1 cellular context compared by ENCODE assay signal in genomic region chr16:89922477-89922883, GRCh38.
A peak's percentile ranks its signal among the peaks of the same experiment; 100 is the strongest.
TF ChIP-seq lines count a peak whose summit lies in the region.

No MANE protein-coding gene starts in this region.

TF ChIP-seq in HepG2, 621 proteins besides CTCF, POLR2A, EP300 and RAD21 (continued from another document and continues in another):
- TF ChIP-seq TRAFD1 (CRISPR knock-in tag; IDR thresholded peaks at IDR 0.05; ENCODE audit: borderline replicate concordance) (no peak), ZNF788 (CRISPR knock-in tag; IDR thresholded peaks at IDR 0.05; ENCODE audit: borderline replicate concordance) (0 out of 2 replicates have a peak, but pooled peaks have one; percentile 11), RFX3 (CRISPR knock-in tag; IDR thresholded peaks at IDR 0.05) (no peak), TCF7 (IDR thresholded peaks at IDR 0.05; ENCODE audit: low read depth) (no peak), KLF16 (CRISPR knock-in tag; IDR thresholded peaks at IDR 0.05) (no peak; a peak in 1 of 4 replicates), GLMP (CRISPR knock-in tag; IDR thresholded peaks at IDR 0.05; ENCODE audit: borderline replicate concordance) (no peak), FOXO1 (CRISPR knock-in tag; IDR thresholded peaks at IDR 0.05) (no peak), MYC (CRISPR knock-in tag; IDR thresholded peaks at IDR 0.05; ENCODE audit: borderline replicate concordance) (peak; percentile 46; the same call in 1 of the 2 replicates), ERF (CRISPR knock-in tag; IDR thresholded peaks at IDR 0.05) (no peak), MTF2 (CRISPR knock-in tag; IDR thresholded peaks at IDR 0.05; ENCODE audit: borderline replicate concordance) (no peak), ZNF143 (CRISPR knock-in tag; IDR thresholded peaks at IDR 0.05) (no peak; the same call in none of the 2 replicates), EEA1 (CRISPR knock-in tag; IDR thresholded peaks at IDR 0.05; ENCODE audit: borderline replicate concordance) (0 out of 2 replicates have a peak, but pooled peaks have one; percentile 8), ZNF24 (IDR thresholded peaks at IDR 0.05) (no peak), PPARG (CRISPR knock-in tag; conservative IDR thresholded peaks at IDR 0.05) (no peak), ZBTB8A (CRISPR knock-in tag; IDR thresholded peaks at IDR 0.05; ENCODE audit: borderline replicate concordance, low read depth) (no peak), ZNF382 (CRISPR knock-in tag; IDR thresholded peaks at IDR 0.05; ENCODE audit: borderline replicate concordance) (no peak), ZNF772 (CRISPR knock-in tag; IDR thresholded peaks at IDR 0.05) (no peak; the same call in 1 of the 2 replicates), CHD4 (IDR thresholded peaks at IDR 0.05; ENCODE audit: borderline replicate concordance, low read length) (0 out of 2 replicates have a peak, but pooled peaks have one; percentile 74), TOPORS (CRISPR knock-in tag; IDR thresholded peaks at IDR 0.05) (peak; percentile 26; the same call in 1 of the 2 replicates), ZFP36L2 (CRISPR knock-in tag; IDR thresholded peaks at IDR 0.05) (no peak), HNRNPL (IDR thresholded peaks at IDR 0.05; ENCODE audit: low read depth, low read length) (0 out of 2 replicates have a peak, but pooled peaks have one; percentile 21), SSRP1 (CRISPR knock-in tag; IDR thresholded peaks at IDR 0.05) (peak; percentile 45), NONO (IDR thresholded peaks at IDR 0.05) (no peak), NONO (CRISPR knock-in tag; conservative IDR thresholded peaks at IDR 0.05) (peak; percentile 60; the same call in 1 of the 2 replicates), ZNF883 (CRISPR knock-in tag; IDR thresholded peaks at IDR 0.05; ENCODE audit: not compliant biosample characterization) (no peak), PCBP1 (IDR thresholded peaks at IDR 0.05; ENCODE audit: borderline replicate concordance, low read depth, low read length) (0 out of 2 replicates have a peak, but pooled peaks have one; percentile 55), HNRNPH1 (optimal IDR thresholded peaks at IDR 0.05; ENCODE audit: low read depth, low read length) (no peak), RFX5 (IDR thresholded peaks at IDR 0.05; ENCODE audit: low read depth, low read length) (no peak), NFKB2 (CRISPR knock-in tag; IDR thresholded peaks at IDR 0.05; ENCODE audit: borderline replicate concordance) (no peak), PBX2 (CRISPR knock-in tag; IDR thresholded peaks at IDR 0.05) (no peak), ZKSCAN5 (CRISPR knock-in tag; IDR thresholded peaks at IDR 0.05) (no peak), ZNF577 (CRISPR knock-in tag; IDR thresholded peaks at IDR 0.05; ENCODE audit: borderline replicate concordance, low read depth) (0 out of 2 replicates have a peak, but pooled peaks have one; percentile 63), ZNF10 (CRISPR knock-in tag; IDR thresholded peaks at IDR 0.05; ENCODE audit: borderline replicate concordance, low read depth) (no peak), MLLT10 (CRISPR knock-in tag; IDR thresholded peaks at IDR 0.05) (no peak), PCBP2 (optimal IDR thresholded peaks at IDR 0.05; ENCODE audit: low read depth, low read length, poor library complexity, severe bottlenecking) (no peak), TFE3 (CRISPR knock-in tag; IDR thresholded peaks at IDR 0.05) (peak; percentile 53; the same call in 1 of the 2 replicates), ZBTB14 (CRISPR knock-in tag; IDR thresholded peaks at IDR 0.05) (no peak), GMEB2 (CRISPR knock-in tag; IDR thresholded peaks at IDR 0.05; ENCODE audit: low read depth) (no peak), YY1 (IDR thresholded peaks at IDR 0.05; ENCODE audit: insufficient read depth, insufficient replicate concordance, low read depth, low read length) (no peak), ZNF558 (CRISPR knock-in tag; IDR thresholded peaks at IDR 0.05; ENCODE audit: borderline replicate concordance) (no peak), ZNF513 (CRISPR knock-in tag; conservative IDR thresholded peaks at IDR 0.05) (no peak), ZNF800 (CRISPR knock-in tag; IDR thresholded peaks at IDR 0.05) (peak; percentile 94; the same call in 1 of the 2 replicates), ZNF570 (CRISPR knock-in tag; IDR thresholded peaks at IDR 0.05; ENCODE audit: borderline replicate concordance) (no peak), TEAD2 (CRISPR knock-in tag; IDR thresholded peaks at IDR 0.05) (no peak), ZNF160 (CRISPR knock-in tag; IDR thresholded peaks at IDR 0.05) (no peak), MXD1 (CRISPR knock-in tag; IDR thresholded peaks at IDR 0.05) (no peak), ZNF121 (CRISPR knock-in tag; IDR thresholded peaks at IDR 0.05) (peak; percentile 27; the same call in 1 of the 2 replicates), ZNF691 (CRISPR knock-in tag; IDR thresholded peaks at IDR 0.05; ENCODE audit: borderline replicate concordance, low read depth) (no peak), HDAC1 (CRISPR knock-in tag; IDR thresholded peaks at IDR 0.05) (peak; percentile 83; the same call in 1 of the 2 replicates), FOXM1 (CRISPR knock-in tag; IDR thresholded peaks at IDR 0.05) (no peak), KLF12 (CRISPR knock-in tag; IDR thresholded peaks at IDR 0.05; ENCODE audit: borderline replicate concordance) (peak; percentile 27; the same call in 1 of the 2 replicates), STAT6 (CRISPR knock-in tag; IDR thresholded peaks at IDR 0.05; ENCODE audit: borderline replicate concordance) (0 out of 2 replicates have a peak, but pooled peaks have one; percentile 46), ZNF780A (CRISPR knock-in tag; IDR thresholded peaks at IDR 0.05) (no peak), ARNT (IDR thresholded peaks at IDR 0.05) (no peak)
